In genomic region chr12:2395352-2395977, GRCh38 we compare ENCODE assay signal across 8 cellular contexts.
A peak's percentile ranks its signal among the peaks of the same experiment; 100 is the strongest.
DNase-seq lines count a peak whose midpoint lies in the region; ATAC-seq, FAIRE-seq and TF ChIP-seq lines count a peak whose summit lies in the region.

No MANE protein-coding gene starts in this region.

- WGBS in aorta, 2 donors, result 75 to 76% methylated on average over 8 of the region's 8 CpGs

- peak; percentile 76 for FAIRE-seq in endothelial cell of umbilical vein (lab: Jason Lieb, UNC)

- no peak overlapping the region for H3K4me2 ChIP-seq in endothelial cell of umbilical vein (ENCODE audit: insufficient read depth, low read length)

- POLR2A ChIA-PET in endothelial cell of umbilical vein (lab: Charles Lee), result no interaction called here

- H3K27ac ChIP-seq in endothelial cell of umbilical vein (ENCODE audit: insufficient read depth, low read depth, low read length) (no peak overlapping the region), aorta (ENCODE audit: low read depth in 1 of 2, low read length in 2 of 2) (peak overlapping the region; percentile 7 to 49)

- TF ChIP-seq CTCF in endothelial cell of umbilical vein (IDR thresholded peaks at IDR 0.05; ENCODE audit: extremely low read depth in 1 of 2, insufficient read depth in 1 of 2, low read depth in 1 of 2, low read length in 2 of 2), result peak; percentile 86 to 87

- H3K9me1 ChIP-seq in endothelial cell of umbilical vein (replicated peaks; ENCODE audit: control insufficient read depth, extremely low read depth, insufficient read depth, low read length), result no peaks in the 10 kb centered on the region

- H3K9ac ChIP-seq in endothelial cell of umbilical vein (replicated peaks; ENCODE audit: extremely low read depth, insufficient read depth, low read length), result no peak overlapping the region

- H2AFZ ChIP-seq in endothelial cell of umbilical vein (ENCODE audit: low read depth, low read length), result no peak overlapping the region

- no peak for TF ChIP-seq POLR2A in endothelial cell of umbilical vein (IDR thresholded peaks at IDR 0.05; ENCODE audit: low read depth, low read length)

- dilution Hi-C loops in endothelial cell of umbilical vein (cut with MboI; ENCODE audit: extremely low pct_ligation_motif_present, low sequenced_read_pairs), result no loop called here

- CTCF ChIA-PET in endothelial cell of umbilical vein (lab: Charles Lee), result interaction anchor here (0.9 to 2.1 kb wide), 9 partner anchors 13 to 136 kb away, joined by 3 to 11 read pairs (median 4); no protein-coding TSS in a partner anchor

- H4K20me1 ChIP-seq in endothelial cell of umbilical vein (replicated peaks; ENCODE audit: control insufficient read depth, extremely low read depth, insufficient read depth, low read length), result no peaks in the 10 kb centered on the region

- intact Hi-C loops in endothelial cell of umbilical vein (cut with micrococcal nuclease), result loop anchor here (5.0 to 10.0 kb wide), 3 partner anchors 58 to 341 kb away; partner anchors contain the start of gene CACNA1C
- intact Hi-C loops in aorta (cut with DNase I), result no loop called here

- H3K9me3 ChIP-seq in endothelial cell of umbilical vein (replicated peaks; ENCODE audit: control insufficient read depth, insufficient read depth, low read length) (no peaks in the 10 kb centered on the region), aorta (ENCODE audit: control insufficient read depth, low read length) (no peaks in the 10 kb centered on the region)

- H3K36me3 ChIP-seq in endothelial cell of umbilical vein (ENCODE audit: control insufficient read depth in 2 of 2, extremely low read depth in 1 of 2, insufficient read depth in 2 of 2, low read length in 2 of 2), result no peaks in the 10 kb centered on the region
- no peaks in the 10 kb centered on the region for H3K36me3 ChIP-seq in aorta (ENCODE audit: control insufficient read depth in 1 of 2, insufficient read depth in 2 of 2, low read length in 1 of 2)

- no peaks in the 10 kb centered on the region for H3K79me2 ChIP-seq in endothelial cell of umbilical vein (ENCODE audit: control insufficient read depth, insufficient read depth, low read length)

- H3K4me3 ChIP-seq in endothelial cell of umbilical vein (replicated peaks in 1 of 3; ENCODE audit: insufficient read depth in 1 of 3, low read depth in 1 of 3, low read length in 3 of 3) (no peak overlapping the region), aorta (ENCODE audit: low read length in 2 of 2) (no peak overlapping the region)

- no peaks in the 10 kb centered on the region for H3K4me1 ChIP-seq in endothelial cell of umbilical vein (ENCODE audit: control insufficient read depth, extremely low read depth, insufficient read depth, low read length)
- H3K4me1 ChIP-seq in aorta (ENCODE audit: control insufficient read depth in 1 of 2, insufficient read depth in 2 of 2, low read length in 2 of 2), result peaks cover 0 to 5% of the 10 kb centered on the region in 2 donors

- BruUV-seq in endothelial cell of umbilical vein (replicated peaks; lab: Mats Ljungman, UMichigan), result no TSS peak

- ATAC-seq in aorta (ENCODE audit: low FRiP score), result peak; percentile 51
- ATAC-seq in HG02938 (IDR thresholded peaks at IDR 0.05; ENCODE audit: unreplicated experiment), result no peak

- H3K27me3 ChIP-seq in endothelial cell of umbilical vein (ENCODE audit: control insufficient read depth in 2 of 2, insufficient read depth in 2 of 2, low read length in 2 of 2) (no peaks in the 10 kb centered on the region), aorta (ENCODE audit: control insufficient read depth in 1 of 2, insufficient read depth in 2 of 2, low read length in 1 of 2) (no peaks in the 10 kb centered on the region)

- DNase-seq in Daoy (ENCODE audit: low read depth) (peak; percentile 63), HuH-7.5 (ENCODE audit: low spot score) (peak; percentile 72), UCSD-AML1 (lab: John Stamatoyannopoulos, UW; ENCODE audit: unreplicated experiment) (peak; percentile 45), endothelial cell of umbilical vein (ENCODE audit: low read depth, low spot score) (peak; percentile 38), myocyte (ENCODE audit: low read depth) (peak; percentile 57), aorta (peak; percentile 65 to 85), NCI-H187 treated with DMSO at 0.1 percent for 48 hours (lab: John Stamatoyannopoulos, UW) (no peak)

TF ChIP-seq in endothelial cell of umbilical vein, 7 proteins besides CTCF, POLR2A, EP300 and RAD21:
- TF ChIP-seq MAX (IDR thresholded peaks at IDR 0.05; ENCODE audit: insufficient read depth, insufficient read length) (no peak), FOS (IDR thresholded peaks at IDR 0.05; ENCODE audit: borderline replicate concordance, insufficient read depth, low read length) (no peak), MYC (IDR thresholded peaks at IDR 0.05; ENCODE audit: low read depth, low read length) (no peak), GATA2 (IDR thresholded peaks at IDR 0.05; ENCODE audit: insufficient read depth, insufficient read length, low read depth, low read length) (no peak), JUN (IDR thresholded peaks at IDR 0.05; ENCODE audit: borderline replicate concordance, insufficient read depth, insufficient read length, low read depth) (no peak), POLR2AphosphoS5 (IDR thresholded peaks at IDR 0.05; ENCODE audit: insufficient read depth, low read depth, low read length) (no peak)
